In the genomic region with DNA sequence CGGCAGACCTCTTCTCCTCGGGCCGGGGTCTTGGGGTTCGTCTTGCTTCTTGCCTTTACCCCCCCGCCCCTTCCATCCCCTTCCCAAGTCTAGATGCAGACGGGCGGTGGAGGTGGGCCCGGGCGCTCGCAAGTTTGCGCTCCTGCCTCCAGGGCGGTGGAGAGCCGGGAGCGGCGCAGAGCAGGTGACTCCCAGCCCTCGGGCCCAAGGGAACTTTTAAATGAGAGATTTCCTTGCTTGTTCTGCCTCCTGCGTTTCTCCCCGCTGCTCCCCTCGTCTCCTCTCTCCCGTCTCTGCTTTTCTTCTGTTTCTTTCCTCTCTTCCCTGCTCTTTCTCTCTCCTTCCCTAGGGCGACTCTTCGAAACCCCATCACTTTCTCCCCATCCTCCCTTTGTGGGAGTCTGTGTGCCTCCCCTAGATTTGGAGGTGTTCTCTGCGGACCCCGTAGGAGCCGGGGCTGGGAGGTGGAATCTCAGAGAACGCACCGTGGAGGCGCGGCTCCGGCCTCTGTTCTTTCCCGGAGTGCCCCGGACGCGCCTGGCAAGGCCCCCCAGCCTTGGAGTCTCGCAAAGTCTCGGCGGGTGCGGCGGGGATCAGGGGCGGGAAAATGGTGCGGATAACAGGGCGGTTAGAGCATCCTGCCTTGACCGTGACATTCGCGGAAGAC, we compare ENCODE assay signal across 9 cellular contexts. TPM values are rescaled to one million over a fixed set of nuclear protein-coding genes. Genes with fewer than 3 reads are reported as not detected.
DNase-seq lines count a peak whose midpoint lies in the region; ATAC-seq and TF ChIP-seq lines count a peak whose summit lies in the region.
"Had no signal": no experiment of that assay in that cellular context is flagged by ENCODE, and none has a peak within 500 bp of the region (broad histone marks: within the 10 kb centered on the region; RNA-seq: fewer than 3 reads in every experiment).

No MANE protein-coding gene starts in this region.

- H3K9me3 Mint-ChIP-seq in CD4-positive, alpha-beta memory T cell = peaks cover 0 to 2% (median 0%) of the 10 kb centered on the region in 8 donors
- H3K9me3 Mint-ChIP-seq in mesothelial cell of epicardium = no peaks in the 10 kb centered on the region

- ATAC-seq in HG03025 (IDR thresholded peaks at IDR 0.05; ENCODE audit: low FRiP score, unreplicated experiment) = no peak

- DNase-seq in CD4-positive, alpha-beta memory T cell = no peak
- DNase-seq in HuH-7.5 (ENCODE audit: low spot score) (peak; percentile 47), astrocyte of the hippocampus (ENCODE audit: low read depth, low spot score) (peak; percentile 45), mesothelial cell of epicardium (ENCODE audit: low spot score in 2 of 2, unreplicated experiment in 2 of 2) (peak in 1 of 2 experiments; percentile 45), NCI-H1436 (lab: John Stamatoyannopoulos, UW) (no peak), mesenteric fat pad (ENCODE audit: low spot score) (no peak)
- no peak for DNase-seq in NK-92 treated with Interleukin-12 subunit alpha and Interleukin-12 subunit beta, amount 100 ng/mL, for 24 hours (lab: John Stamatoyannopoulos, UW)

- peaks cover 24% of the 10 kb centered on the region for H3K4me1 ChIP-seq in CD4-positive, alpha-beta memory T cell (ENCODE audit: insufficient read depth, low read length)

- H3K4me3 ChIP-seq in CD4-positive, alpha-beta memory T cell (ENCODE audit: low read length in 2 of 2) = no peak overlapping the region

- H3K9me3 ChIP-seq in CD4-positive, alpha-beta memory T cell (ENCODE audit: control insufficient read depth in 1 of 2, low read length in 2 of 2) = no peaks in the 10 kb centered on the region

- H3K4me1 Mint-ChIP-seq in CD4-positive, alpha-beta memory T cell = peaks cover 16 to 30% (median 18%) of the 10 kb centered on the region in 4 donors
- peaks cover 54% of the 10 kb centered on the region for H3K4me1 Mint-ChIP-seq in mesothelial cell of epicardium

- peaks cover 43 to 45% of the 10 kb centered on the region in 2 donors for H3K27me3 Mint-ChIP-seq in CD4-positive, alpha-beta memory T cell
- H3K27me3 Mint-ChIP-seq in mesothelial cell of epicardium (ENCODE audit: low read depth) = peaks cover 72% of the 10 kb centered on the region

- no peaks in the 10 kb centered on the region for H3K36me3 Mint-ChIP-seq in CD4-positive, alpha-beta memory T cell
- no peaks in the 10 kb centered on the region for H3K36me3 Mint-ChIP-seq in mesothelial cell of epicardium

- H3K27ac ChIP-seq in CD4-positive, alpha-beta memory T cell (ENCODE audit: low read depth, low read length) = no peak overlapping the region

- H3K27ac Mint-ChIP-seq in CD4-positive, alpha-beta memory T cell = peak overlapping the region in 1 of 7 donors; percentile 30
- peak overlapping the region; percentile 79 for H3K27ac Mint-ChIP-seq in mesothelial cell of epicardium

- H3K4me3 Mint-ChIP-seq in CD4-positive, alpha-beta memory T cell = peak overlapping the region; percentile 61 to 86 (median 80)
- H3K4me3 Mint-ChIP-seq in mesothelial cell of epicardium = peak overlapping the region; percentile 86

- intact Hi-C loops in CD4-positive, alpha-beta memory T cell (cut with micrococcal nuclease) = no loop called here

- no peak for TF ChIP-seq CTCF in mesothelial cell of epicardium (IDR thresholded peaks at IDR 0.05; ENCODE audit: unreplicated experiment)

- no peaks in the 10 kb centered on the region for H3K36me3 ChIP-seq in CD4-positive, alpha-beta memory T cell (ENCODE audit: insufficient read depth, low read length)

- CTCF ChIA-PET in CD4-positive, alpha-beta memory T cell (lab: Charles Lee; ENCODE audit: partially characterized antibody) = no interaction called here

- peaks cover 29% of the 10 kb centered on the region for H3K27me3 ChIP-seq in CD4-positive, alpha-beta memory T cell (ENCODE audit: insufficient read depth, low read length)

- POLR2A ChIA-PET in CD4-positive, alpha-beta memory T cell (lab: Charles Lee; ENCODE audit: partially characterized antibody) = interaction anchor here (1.7 kb wide), 1 partner anchor 22 kb away, joined by 5 read pairs; no protein-coding TSS in a partner anchor

RNA-seq across cellular contexts. Expression of a gene that starts 1.1 kb away (rescaled TPM):
- total RNA-seq in CD4-positive, alpha-beta memory T cell = not detected
- not detected for polyA plus RNA-seq in CD4-positive, alpha-beta memory T cell
- total RNA-seq in mesothelial cell of epicardium (26.9 to 31.3 TPM (median 28.3 TPM) in 3 replicates), mesenteric fat pad (0.10 TPM)
- total RNA-seq: myocyte had no signal

Comparison
In these comparisons a context has a peak if more than half of its experiments do, and no peak if none do; other contexts are left out.
1. DNase-seq: peak in HuH-7.5 (single experiment) and astrocyte of the hippocampus (single experiment); none in CD4-positive, alpha-beta memory T cell (0 of 5), NCI-H1436 (single experiment), mesenteric fat pad (single experiment) and NK-92 treated with Interleukin-12 subunit alpha and Interleukin-12 subunit beta, amount 100 ng/mL, for 24 hours (single experiment).
2. RNA of a gene that starts 1.1 kb away (total RNA-seq): 26.9 to 31.3 TPM in mesothelial cell of epicardium; 0.10 TPM in mesenteric fat pad (single experiment) and not detected in CD4-positive, alpha-beta memory T cell; every median in the first group is over 10 times any median in the second.